16 cellular contexts compared by ENCODE assay signal in genomic region chr3:123765475-123766166, GRCh38.
DNase-seq lines count a peak whose midpoint lies in the region; ATAC-seq and TF ChIP-seq lines count a peak whose summit lies in the region.
"Had no signal": no experiment of that assay in that cellular context is flagged by ENCODE, and none has a peak within 500 bp of the region (broad histone marks: within the 10 kb centered on the region; RNA-seq: fewer than 3 reads in every experiment).

No MANE protein-coding gene starts in this region.

- intact Hi-C loops in CD4-positive, alpha-beta T cell (cut with DNase I, micrococcal nuclease) = no loop called here
- intact Hi-C loops in OCI-LY7 (cut with micrococcal nuclease; ENCODE audit: unreplicated experiment) = no loop called here

- no peak overlapping the region for H3K27ac ChIP-seq in CD4-positive, alpha-beta T cell (ENCODE audit: low read depth, low read length)
- H3K27ac ChIP-seq in OCI-LY7 (ENCODE audit: low read depth, low read length, poor library complexity, severe bottlenecking) = no peak overlapping the region

- no peaks in the 10 kb centered on the region for H3K27me3 ChIP-seq in CD4-positive, alpha-beta T cell (ENCODE audit: control insufficient read depth, insufficient read depth, low read length)

- ATAC-seq in CD4-positive, alpha-beta T cell (ENCODE audit: poor library complexity) = no peak

- H3K4me3 ChIP-seq in fibroblast of mammary gland (ENCODE audit: control insufficient read depth, low read depth, low read length) = no peak overlapping the region
- no peak overlapping the region for H3K4me3 ChIP-seq in OCI-LY7 (ENCODE audit: low read depth, low read length, poor library complexity, severe bottlenecking)
- H3K4me3 ChIP-seq: smooth muscle cell had no signal

- no peak overlapping the region for H2AFZ ChIP-seq in OCI-LY7 (ENCODE audit: low read length)

- no peak overlapping the region for H3K4me3 Mint-ChIP-seq in CD4-positive, alpha-beta T cell
- H3K4me3 Mint-ChIP-seq in glutamatergic neuron (ENCODE audit: unreplicated experiment) = no peak overlapping the region
- H3K4me3 Mint-ChIP-seq: immature natural killer cell had no signal

- H3K9me3 ChIP-seq in CD4-positive, alpha-beta T cell (ENCODE audit: control insufficient read depth, low read length) = no peaks in the 10 kb centered on the region
- H3K9me3 ChIP-seq in OCI-LY7 (ENCODE audit: low read length) = no peaks in the 10 kb centered on the region

- H3K4me2 ChIP-seq in OCI-LY7 (ENCODE audit: low read length) = no peak overlapping the region
- H3K4me2 ChIP-seq: smooth muscle cell had no signal

- H3K4me1 Mint-ChIP-seq in CD4-positive, alpha-beta T cell (ENCODE audit: low read depth) = no peaks in the 10 kb centered on the region
- peaks cover 2% of the 10 kb centered on the region for H3K4me1 Mint-ChIP-seq in glutamatergic neuron (ENCODE audit: low read depth, unreplicated experiment)
- H3K4me1 Mint-ChIP-seq: immature natural killer cell had no signal

- H3K27me3 Mint-ChIP-seq in CD4-positive, alpha-beta T cell = peaks cover 9% of the 10 kb centered on the region
- no peaks in the 10 kb centered on the region for H3K27me3 Mint-ChIP-seq in glutamatergic neuron (ENCODE audit: unreplicated experiment)

- no peaks in the 10 kb centered on the region for H3K9me3 Mint-ChIP-seq in CD4-positive, alpha-beta T cell
- H3K9me3 Mint-ChIP-seq in glutamatergic neuron (ENCODE audit: unreplicated experiment) = no peaks in the 10 kb centered on the region

- no peaks in the 10 kb centered on the region for H3K79me2 ChIP-seq in OCI-LY7 (ENCODE audit: insufficient read depth, low read depth, low read length)

- POLR2A ChIA-PET in CD4-positive, alpha-beta T cell (lab: Charles Lee) = no interaction called here
- POLR2A ChIA-PET in OCI-LY7 (lab: Charles Lee) = no interaction called here

- no TSS peak for BruUV-seq in OCI-LY7 (replicated peaks; lab: Mats Ljungman, UMichigan)

- no peak overlapping the region for H3K27ac Mint-ChIP-seq in CD4-positive, alpha-beta T cell
- H3K27ac Mint-ChIP-seq in glutamatergic neuron (ENCODE audit: unreplicated experiment) = no peak overlapping the region
- H3K27ac Mint-ChIP-seq: immature natural killer cell had no signal

- DNase-seq in SKM-1 treated with dmso at 0.1 percent for 144 hours (lab: John Stamatoyannopoulos, UW; ENCODE audit: unreplicated experiment) (peak; percentile 49), SKM-1 (lab: John Stamatoyannopoulos, UW; ENCODE audit: unreplicated experiment) (no peak), MV-4-11 (lab: John Stamatoyannopoulos, UW) (peak; percentile 59), fibroblast of mammary gland (ENCODE audit: low read depth) (peak; percentile 64), NCI-H1105 treated with DMSO at 0.1 percent for 48 hours (lab: John Stamatoyannopoulos, UW) (no peak), glutamatergic neuron (no peak), OCI-LY7 (ENCODE audit: low spot score) (no peak)
- no peak for DNase-seq in CD4-positive, alpha-beta T cell
- DNase-seq: 8988T; activated CD4-positive, alpha-beta T cell treated with anti-CD3 and anti-CD28 coated beads, Interleukin-2, amount 50 U/mL, for 48 hours; effector CD4-positive, alpha-beta T cell; immature natural killer cell; NCI-H1694; NCI-H524 treated with DMSO at 0.1 percent for 48 hours; occipital lobe had no signal

- H3K36me3 ChIP-seq in OCI-LY7 (ENCODE audit: insufficient read depth, low read length) = no peaks in the 10 kb centered on the region

- H4K20me1 ChIP-seq in OCI-LY7 (ENCODE audit: insufficient read depth, low read length) = no peaks in the 10 kb centered on the region

- TF ChIP-seq CTCF in fibroblast of mammary gland (conservative IDR thresholded peaks at IDR 0.05; ENCODE audit: control insufficient read depth, insufficient read depth, low read depth, low read length) (no peak), glutamatergic neuron (IDR thresholded peaks at IDR 0.05; ENCODE audit: partially characterized antibody, unreplicated experiment) (no peak), OCI-LY7 (conservative IDR thresholded peaks at IDR 0.05; ENCODE audit: low read length) (no peak)
- no peak for TF ChIP-seq CTCF in CD4-positive, alpha-beta T cell (IDR thresholded peaks at IDR 0.05)

- H3K4me1 ChIP-seq in OCI-LY7 (ENCODE audit: insufficient read depth, low read length, poor library complexity, severe bottlenecking) = no peaks in the 10 kb centered on the region

- no peaks in the 10 kb centered on the region for H3K9me2 ChIP-seq in OCI-LY7 (ENCODE audit: insufficient read depth, low read length)

- no peaks in the 10 kb centered on the region for H3K36me3 Mint-ChIP-seq in CD4-positive, alpha-beta T cell (ENCODE audit: low read depth)
- H3K36me3 Mint-ChIP-seq in glutamatergic neuron (ENCODE audit: unreplicated experiment) = no peaks in the 10 kb centered on the region
- H3K36me3 Mint-ChIP-seq: immature natural killer cell had no signal

- CTCF ChIA-PET in CD4-positive, alpha-beta T cell (lab: Charles Lee) = no interaction called here
- CTCF ChIA-PET in OCI-LY7 (lab: Charles Lee; ENCODE audit: unreplicated experiment) = no interaction called here

Comparison
In these comparisons a context has a peak if more than half of its experiments do, and no peak if none do; other contexts are left out.
1. DNase-seq: peak in SKM-1 treated with dmso at 0.1 percent for 144 hours (single experiment), MV-4-11 (single experiment) and fibroblast of mammary gland (single experiment); none in SKM-1 (single experiment), NCI-H1105 treated with DMSO at 0.1 percent for 48 hours (single experiment), CD4-positive, alpha-beta T cell (0 of 10), glutamatergic neuron (single experiment) and OCI-LY7 (single experiment).